In genomic region chr15:43510230-43511011, GRCh38 we compare ENCODE assay signal across 8 cellular contexts.
DNase-seq lines count a peak whose midpoint lies in the region; ATAC-seq and TF ChIP-seq lines count a peak whose summit lies in the region.

No MANE protein-coding gene starts in this region.

- peak; percentile 88 for DNase-seq in COLO829 (ENCODE audit: low spot score)
- DNase-seq in GM20000 (ENCODE audit: low spot score), result peak; percentile 97
- peak; percentile 86 for DNase-seq in HS-5 (ENCODE audit: low read depth)
- peak; percentile 81 for DNase-seq in NK-92 (lab: John Stamatoyannopoulos, UW; ENCODE audit: unreplicated experiment)
- DNase-seq in activated CD8-positive, alpha-beta memory T cell treated with anti-CD3 and anti-CD28 coated beads for 24 hours, result peak; percentile 97
- DNase-seq in effector memory CD8-positive, alpha-beta T cell, result peak; percentile 91 to 96 (median 95)
- peak; percentile 90 to 97 for DNase-seq in memory B cell (ENCODE audit: low spot score in 2 of 2)
- DNase-seq in stimulated activated CD8-positive, alpha-beta memory T cell treated with anti-CD3 and anti-CD28 coated beads, Interleukin-12 subunit alpha, Interleukin-12 subunit beta, amount 100 ng/mL, for 1 hour (ENCODE audit: low read depth), result peak; percentile 93

- TF ChIP-seq CTCF in GM20000 (IDR thresholded peaks at IDR 0.05; ENCODE audit: extremely low read depth, missing control alignments), result no peak

- peak overlapping the region; percentile 88 to 90 for H3K4me3 Mint-ChIP-seq in effector memory CD8-positive, alpha-beta T cell
- H3K4me3 Mint-ChIP-seq in memory B cell, result peak overlapping the region; percentile 90

- ATAC-seq in effector memory CD8-positive, alpha-beta T cell (replicated peaks), result peak; percentile 91
- ATAC-seq in memory B cell (ENCODE audit: low read depth), result peak; percentile 91

- H3K27me3 Mint-ChIP-seq in effector memory CD8-positive, alpha-beta T cell, result peaks cover 0 to 1% of the 10 kb centered on the region in 2 donors
- peaks cover 4% of the 10 kb centered on the region for H3K27me3 Mint-ChIP-seq in memory B cell

- H3K36me3 Mint-ChIP-seq in effector memory CD8-positive, alpha-beta T cell (ENCODE audit: insufficient read depth), result peaks cover 16% of the 10 kb centered on the region
- H3K36me3 Mint-ChIP-seq in memory B cell, result no peaks in the 10 kb centered on the region

- peak overlapping the region; percentile 97 for H3K27ac Mint-ChIP-seq in effector memory CD8-positive, alpha-beta T cell
- peak overlapping the region; percentile 97 for H3K27ac Mint-ChIP-seq in memory B cell

- H3K9me3 Mint-ChIP-seq in effector memory CD8-positive, alpha-beta T cell, result no peaks in the 10 kb centered on the region
- H3K9me3 Mint-ChIP-seq in memory B cell, result no peaks in the 10 kb centered on the region

- peaks cover 15 to 16% of the 10 kb centered on the region in 2 donors for H3K4me1 Mint-ChIP-seq in effector memory CD8-positive, alpha-beta T cell (ENCODE audit: low read depth in 2 of 2)
- H3K4me1 Mint-ChIP-seq in memory B cell, result peaks cover 10% of the 10 kb centered on the region

Comparison
In these comparisons a context has a peak if more than half of its experiments do, and no peak if none do; other contexts are left out.
1. Peak in every context shown above with its lines: DNase-seq and ATAC-seq.